ENCODE assay signal across 1 cellular context in genomic region chr15:76311071-76311956, GRCh38.
TF ChIP-seq lines count a peak whose summit lies in the region.

TSS of gene ETFA (minus strand) at chr15:76311469. CDS start at chr15:76311388, 81 bp downstream.

TF ChIP-seq in K562, 482 proteins besides CTCF, POLR2A, EP300 and RAD21 (continued from another document and continues in another):
- TF ChIP-seq AFF4 (CRISPR knock-in tag; IDR thresholded peaks at IDR 0.05) (peak; percentile 81; the same call in 1 of the 2 replicates), CSDE1 (IDR thresholded peaks at IDR 0.05) (peak in 1 of 2 experiments; percentile 38; a peak in 1 of 4 replicates), HNRNPL (IDR thresholded peaks at IDR 0.05; ENCODE audit: low read depth, low read length) (peak; percentile 60; the same call in 1 of the 2 replicates), NKRF (IDR thresholded peaks at IDR 0.05; ENCODE audit: borderline replicate concordance) (peak; percentile 62), RBFOX2 (IDR thresholded peaks at IDR 0.05; ENCODE audit: low read depth, low read length) (peak; percentile 99), ATF7 (IDR thresholded peaks at IDR 0.05) (peak; percentile 66; the same call in 1 of the 2 replicates), MECOM (CRISPR knock-in tag; IDR thresholded peaks at IDR 0.05) (no peak), TCFL5 (CRISPR knock-in tag; conservative IDR thresholded peaks at IDR 0.05) (no peak), BRD4 (IDR thresholded peaks at IDR 0.05) (0 out of 2 replicates have a peak, but pooled peaks have one; percentile 34), MEIS2 (IDR thresholded peaks at IDR 0.05; ENCODE audit: partially characterized antibody) (peak; percentile 10), PURB (CRISPR knock-in tag; IDR thresholded peaks at IDR 0.05; ENCODE audit: low read depth) (no peak), CBX3 (IDR thresholded peaks at IDR 0.05; ENCODE audit: borderline replicate concordance in 1 of 2, low read length in 2 of 2) (peak in 1 of 2 experiments; percentile 34; a peak in 1 of 3 replicates), POLR2B (IDR thresholded peaks at IDR 0.05; ENCODE audit: low read depth, partially characterized antibody) (peak; percentile 92), RBM39 (optimal IDR thresholded peaks at IDR 0.05; ENCODE audit: low read depth, low read length) (no peak), ZNF408 (CRISPR knock-in tag; IDR thresholded peaks at IDR 0.05; ENCODE audit: low read depth) (no peak), DACH1 (IDR thresholded peaks at IDR 0.05; ENCODE audit: partially characterized antibody) (no peak), ZNF830 (CRISPR knock-in tag; IDR thresholded peaks at IDR 0.05) (no peak), XRCC3 (IDR thresholded peaks at IDR 0.05) (no peak), HDAC3 (IDR thresholded peaks at IDR 0.05; ENCODE audit: borderline replicate concordance, partially characterized antibody) (peak; percentile 84), NR3C1 (CRISPR knock-in tag; IDR thresholded peaks at IDR 0.05) (no peak), CEBPB (tag; IDR thresholded peaks at IDR 0.05) (no peak), CREB3L1 (IDR thresholded peaks at IDR 0.05; ENCODE audit: borderline replicate concordance, low read depth) (peak; percentile 92), THRAP3 (IDR thresholded peaks at IDR 0.05; ENCODE audit: borderline replicate concordance) (no peak), HMG20A (CRISPR knock-in tag; conservative IDR thresholded peaks at IDR 0.05) (no peak), PHF8 (IDR thresholded peaks at IDR 0.05; ENCODE audit: borderline replicate concordance, low read length) (peak; percentile 100), ZBTB26 (CRISPR knock-in tag; IDR thresholded peaks at IDR 0.05) (no peak), ZNF444 (CRISPR knock-in tag; IDR thresholded peaks at IDR 0.05) (no peak; the same call in 1 of the 2 replicates), JUNB (CRISPR knock-in tag; conservative IDR thresholded peaks at IDR 0.05) (no peak; the same call in 1 of the 2 replicates), ZBTB34 (CRISPR knock-in tag; IDR thresholded peaks at IDR 0.05) (no peak), NFXL1 (CRISPR knock-in tag; IDR thresholded peaks at IDR 0.05) (no peak), LEF1 (IDR thresholded peaks at IDR 0.05) (no peak), FOXO4 (CRISPR knock-in tag; IDR thresholded peaks at IDR 0.05) (no peak), POLR2G (IDR thresholded peaks at IDR 0.05; ENCODE audit: low read depth, low read length) (peak; percentile 100), CUX1 (CRISPR knock-in tag; IDR thresholded peaks at IDR 0.05) (no peak), ZNF75A (CRISPR knock-in tag; IDR thresholded peaks at IDR 0.05) (no peak), DLX4 (CRISPR knock-in tag; IDR thresholded peaks at IDR 0.05) (no peak), RCOR1 (IDR thresholded peaks at IDR 0.05; ENCODE audit: borderline replicate concordance in 1 of 2, low read depth in 2 of 2, low read length in 2 of 2) (peak in 1 of 2 experiments; percentile 66; a peak in 1 of 4 replicates), YY1 (IDR thresholded peaks at IDR 0.05; ENCODE audit: borderline replicate concordance in 1 of 3, control insufficient read depth in 1 of 3, extremely low read depth in 1 of 3, insufficient read depth in 3 of 3, insufficient read length in 1 of 3, insufficient replicate concordance in 2 of 3, low read depth in 1 of 3, low read length in 2 of 3) (peak in 2 of 3 experiments; percentile 72 to 77), CBX5 (IDR thresholded peaks at IDR 0.05; ENCODE audit: borderline replicate concordance, low read depth) (no peak; the same call in 1 of the 2 replicates), ZNF174 (CRISPR knock-in tag; IDR thresholded peaks at IDR 0.05) (no peak), E2F1 (CRISPR knock-in tag; IDR thresholded peaks at IDR 0.05) (peak; percentile 84), ARNT (IDR thresholded peaks at IDR 0.05) (0 out of 4 replicates have a peak, but pooled peaks of 1 of the 2 experiments have one; percentile 18), ZKSCAN8 (CRISPR knock-in tag; IDR thresholded peaks at IDR 0.05) (no peak), ZNF197 (CRISPR knock-in tag; IDR thresholded peaks at IDR 0.05; ENCODE audit: low read depth) (no peak), KLF6 (CRISPR knock-in tag; IDR thresholded peaks at IDR 0.05; ENCODE audit: borderline replicate concordance) (0 out of 2 replicates have a peak, but pooled peaks have one; percentile 35), NR1H2 (CRISPR knock-in tag; IDR thresholded peaks at IDR 0.05) (no peak; the same call in 1 of the 2 replicates)
